ENCODE assay signal across 31 cellular contexts in genomic region chr20:2116170-2116940, GRCh38.
"Had no signal": no experiment of that assay in that cellular context is flagged by ENCODE, and none has a peak within 500 bp of the region (broad histone marks: within the 10 kb centered on the region; RNA-seq: fewer than 3 reads in every experiment).

No MANE protein-coding gene starts in this region.

- H3K4me1 ChIP-seq: ascending aorta had no signal

- H3K4me3 ChIP-seq: ascending aorta, cardiac muscle cell, heart left ventricle, lung, mucosa of descending colon, ovary, smooth muscle cell, suprapubic skin, tibial nerve had no signal

- H3K4me3 Mint-ChIP-seq: activated CD4-positive, alpha-beta T cell treated with anti-CD3 and anti-CD28 coated beads for 36 hours; activated naive CD4-positive, alpha-beta T cell treated with anti-CD3 and anti-CD28 coated beads, Interleukin-2, amount 10 ng/mL, durations not matched to agents 7 days and 5 days; activated naive CD8-positive, alpha-beta T cell treated with anti-CD3 and anti-CD28 coated beads, Interleukin-2, amount 10 ng/mL, durations not matched to agents 7 days and 5 days; brain; natural killer cell treated with Interleukin-12 subunit alpha and Interleukin-12 subunit beta and Interleukin-15 and Interleukin-18, amount 100 ng/mL, for 72 hours; T-helper 2 cell treated with Interferon-gamma antibody and Interleukin-4, amounts not matched to agents 5 μg/mL and 100 μg/mL, for 36 hours had no signal

- H3K36me3 ChIP-seq: ovary had no signal

- H3K9me3 ChIP-seq: ascending aorta, heart left ventricle, mucosa of descending colon, neutrophil, ovary, suprapubic skin, tibial nerve had no signal

- H3K27ac ChIP-seq: ascending aorta, cardiac muscle cell, neutrophil, ovary, suprapubic skin, tibial nerve had no signal

- H3K9me3 Mint-ChIP-seq: activated naive CD4-positive, alpha-beta T cell treated with anti-CD3 and anti-CD28 coated beads, Interleukin-2, amount 10 ng/mL, durations not matched to agents 7 days and 5 days; activated naive CD8-positive, alpha-beta T cell treated with anti-CD3 and anti-CD28 coated beads, Interleukin-2, amount 10 ng/mL, durations not matched to agents 7 days and 5 days; brain; natural killer cell treated with Interleukin-12 subunit alpha and Interleukin-12 subunit beta and Interleukin-15 and Interleukin-18, amount 100 ng/mL, for 72 hours; T-helper 2 cell treated with Interferon-gamma antibody and Interleukin-4, amounts not matched to agents 5 μg/mL and 100 μg/mL, for 36 hours had no signal

- H3K27ac Mint-ChIP-seq: activated CD4-positive, alpha-beta T cell treated with anti-CD3 and anti-CD28 coated beads for 36 hours; activated naive CD4-positive, alpha-beta T cell treated with anti-CD3 and anti-CD28 coated beads, Interleukin-2, amount 10 ng/mL, durations not matched to agents 7 days and 5 days; activated naive CD8-positive, alpha-beta T cell treated with anti-CD3 and anti-CD28 coated beads, Interleukin-2, amount 10 ng/mL, durations not matched to agents 7 days and 5 days; natural killer cell treated with Interleukin-12 subunit alpha and Interleukin-12 subunit beta and Interleukin-15 and Interleukin-18, amount 100 ng/mL, for 72 hours; progenitor cell of endocrine pancreas; T-helper 2 cell treated with Interferon-gamma antibody and Interleukin-4, amounts not matched to agents 5 μg/mL and 100 μg/mL, for 36 hours had no signal

- ATAC-seq: activated CD4-positive, alpha-beta T cell treated with anti-CD3 and anti-CD28 coated beads for 36 hours; left lobe of liver; mucosa of descending colon; natural killer cell treated with Interleukin-12 subunit alpha and Interleukin-12 subunit beta and Interleukin-15 and Interleukin-18, amount 100 ng/mL, for 72 hours had no signal

- DNase-seq: activated CD4-positive, alpha-beta T cell treated with anti-CD3 and anti-CD28 coated beads for 36 hours; activated CD4-positive, CD25-positive, alpha-beta regulatory T cell; activated CD8-positive, alpha-beta memory T cell treated with anti-CD3 and anti-CD28 coated beads for 24 hours; activated gamma-delta T cell; activated naive CD4-positive, alpha-beta T cell treated with anti-CD3 and anti-CD28 coated beads, Interleukin-2, amount 10 ng/mL, durations not matched to agents 7 days and 5 days; activated naive CD8-positive, alpha-beta T cell treated with anti-CD3 and anti-CD28 coated beads, Interleukin-2, amount 10 ng/mL, durations not matched to agents 7 days and 5 days; cerebellar nuclear complex; cortex of kidney; foreskin fibroblast; heart left ventricle; hypothalamus; kidney glomerular epithelial cell; mucosa of descending colon; ovary; retina; stimulated activated CD4-positive, alpha-beta T cell treated with anti-CD3 and anti-CD28 coated beads, Interleukin-15, amount 100 ng/mL, for 24 hours; stimulated activated CD4-positive, alpha-beta T cell treated with anti-CD3 and anti-CD28 coated beads, Interleukin-2, amount 100 ng/mL, for 24 hours; stimulated activated naive CD4-positive, alpha-beta T cell; T-helper 1 cell had no signal

- H3K27me3 Mint-ChIP-seq: activated CD4-positive, alpha-beta T cell treated with anti-CD3 and anti-CD28 coated beads for 36 hours; activated naive CD4-positive, alpha-beta T cell treated with anti-CD3 and anti-CD28 coated beads, Interleukin-2, amount 10 ng/mL, durations not matched to agents 7 days and 5 days; activated naive CD8-positive, alpha-beta T cell treated with anti-CD3 and anti-CD28 coated beads, Interleukin-2, amount 10 ng/mL, durations not matched to agents 7 days and 5 days; brain; natural killer cell treated with Interleukin-12 subunit alpha and Interleukin-12 subunit beta and Interleukin-15 and Interleukin-18, amount 100 ng/mL, for 72 hours; progenitor cell of endocrine pancreas had no signal

- H3K27me3 ChIP-seq: ascending aorta, cardiac muscle cell, heart left ventricle, neutrophil, ovary, suprapubic skin, tibial nerve had no signal
